ENCODE assay signal across 12 cellular contexts in the genomic region with DNA sequence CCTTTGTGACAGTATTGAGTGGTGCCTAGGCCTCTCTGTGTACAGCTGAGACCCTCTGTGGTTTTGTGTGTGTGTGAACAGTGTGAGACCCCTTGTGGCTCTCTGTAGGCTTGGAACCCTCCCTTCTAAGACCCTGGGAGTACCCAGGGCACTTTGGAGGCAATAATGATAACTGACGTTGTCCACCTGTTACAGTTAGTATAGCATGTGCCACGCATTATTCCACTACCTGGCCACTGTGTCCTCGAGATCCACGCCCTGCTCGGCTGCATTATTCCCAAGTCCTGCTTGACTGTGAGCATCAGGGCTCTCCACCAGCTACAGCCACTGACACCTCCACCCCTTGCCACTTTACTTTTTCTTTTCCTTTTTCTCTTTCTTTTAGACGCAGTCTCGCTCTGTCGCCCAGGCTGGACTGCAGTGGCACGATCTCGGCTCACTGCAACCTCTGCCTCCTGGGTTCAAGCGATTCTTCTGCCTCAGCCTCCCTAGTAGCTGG. TPM values are rescaled to one million over a fixed set of nuclear protein-coding genes. Genes with fewer than 3 reads are reported as not detected.
DNase-seq lines count a peak whose midpoint lies in the region; ATAC-seq and TF ChIP-seq lines count a peak whose summit lies in the region.
"Had no signal": no experiment of that assay in that cellular context is flagged by ENCODE, and none has a peak within 500 bp of the region (broad histone marks: within the 10 kb centered on the region; RNA-seq: fewer than 3 reads in every experiment).

No MANE protein-coding gene starts in this region.

- H3K27ac ChIP-seq in suprapubic skin, result peak overlapping the region; percentile 37

- no peak for DNase-seq in activated T-cell treated with anti-CD3 and anti-CD28 coated beads, Interleukin-2, amount 50 U/mL, for 4 hours
- DNase-seq in activated T-cell treated with anti-CD3 and anti-CD28 coated beads, Interleukin-2, amount 50 U/mL, for 48 hours, result no peak
- DNase-seq in activated CD4-positive, alpha-beta memory T cell treated with anti-CD3 and anti-CD28 coated beads for 36 hours, result no peak
- DNase-seq in immature natural killer cell, result no peak
- DNase-seq in suprapubic skin (ENCODE audit: low spot score in 2 of 2), result no peak
- DNase-seq in kidney glomerular epithelial cell (lab: John Stamatoyannopoulos, UW), result no peak
- no peak for DNase-seq in NCI-H526 treated with DMSO at 0.1 percent for 48 hours (lab: John Stamatoyannopoulos, UW)
- no peak for DNase-seq in DMS153 (lab: John Stamatoyannopoulos, UW)
- DNase-seq: aorta, heart right ventricle, NCI-H1105 treated with DMSO at 0.1 percent for 48 hours, SW 1271 had no signal

- H3K27ac Mint-ChIP-seq in activated CD4-positive, alpha-beta memory T cell treated with anti-CD3 and anti-CD28 coated beads for 36 hours, result peak overlapping the region; percentile 99
- H3K27ac Mint-ChIP-seq in immature natural killer cell, result peak overlapping the region; percentile 87 to 99 (median 94)

- no peaks in the 10 kb centered on the region for H3K9me3 ChIP-seq in suprapubic skin
- H3K9me3 ChIP-seq: heart right ventricle had no signal

- no peaks in the 10 kb centered on the region for H3K9me3 Mint-ChIP-seq in activated T-cell treated with anti-CD3 and anti-CD28 coated beads, Interleukin-2, amount 50 U/mL, for 4 hours
- H3K9me3 Mint-ChIP-seq in activated CD4-positive, alpha-beta memory T cell treated with anti-CD3 and anti-CD28 coated beads for 36 hours, result no peaks in the 10 kb centered on the region
- H3K9me3 Mint-ChIP-seq in immature natural killer cell, result no peaks in the 10 kb centered on the region

- H3K36me3 Mint-ChIP-seq in activated T-cell treated with anti-CD3 and anti-CD28 coated beads, Interleukin-2, amount 50 U/mL, for 4 hours (ENCODE audit: insufficient read depth), result peaks cover 10% of the 10 kb centered on the region
- peaks cover 56% of the 10 kb centered on the region for H3K36me3 Mint-ChIP-seq in activated CD4-positive, alpha-beta memory T cell treated with anti-CD3 and anti-CD28 coated beads for 36 hours
- peaks cover 0 to 7% (median 6%) of the 10 kb centered on the region in 3 donors for H3K36me3 Mint-ChIP-seq in immature natural killer cell

- ATAC-seq in activated T-cell treated with anti-CD3 and anti-CD28 coated beads, Interleukin-2, amount 50 U/mL, for 4 hours, result no peak
- ATAC-seq: heart right ventricle had no signal

- CTCF ChIA-PET in activated CD4-positive, alpha-beta memory T cell treated with anti-CD3 and anti-CD28 coated beads for 36 hours (lab: Charles Lee), result interaction anchor here (2.5 to 5.9 kb wide), 3 partner anchors 11 to 29 kb away, joined by 8 to 37 read pairs (median 15); no protein-coding TSS in a partner anchor

- H3K4me3 ChIP-seq in suprapubic skin, result no peak overlapping the region

- no peaks in the 10 kb centered on the region for H3K27me3 Mint-ChIP-seq in activated T-cell treated with anti-CD3 and anti-CD28 coated beads, Interleukin-2, amount 50 U/mL, for 4 hours (ENCODE audit: low read depth)
- H3K27me3 Mint-ChIP-seq in activated CD4-positive, alpha-beta memory T cell treated with anti-CD3 and anti-CD28 coated beads for 36 hours, result no peaks in the 10 kb centered on the region
- peaks cover 0 to 14% (median 2%) of the 10 kb centered on the region in 3 donors for H3K27me3 Mint-ChIP-seq in immature natural killer cell (ENCODE audit: low read depth in 3 of 3)

- H3K4me1 Mint-ChIP-seq in activated T-cell treated with anti-CD3 and anti-CD28 coated beads, Interleukin-2, amount 50 U/mL, for 4 hours (ENCODE audit: low read depth), result peaks cover 67% of the 10 kb centered on the region
- peaks cover 67% of the 10 kb centered on the region for H3K4me1 Mint-ChIP-seq in activated CD4-positive, alpha-beta memory T cell treated with anti-CD3 and anti-CD28 coated beads for 36 hours (ENCODE audit: low read depth)
- H3K4me1 Mint-ChIP-seq in immature natural killer cell, result peaks cover 57 to 59% of the 10 kb centered on the region in 2 donors

- H3K4me3 Mint-ChIP-seq in activated T-cell treated with anti-CD3 and anti-CD28 coated beads, Interleukin-2, amount 50 U/mL, for 4 hours, result peak overlapping the region; percentile 98
- H3K4me3 Mint-ChIP-seq in activated CD4-positive, alpha-beta memory T cell treated with anti-CD3 and anti-CD28 coated beads for 36 hours, result peak overlapping the region; percentile 100
- peak overlapping the region; percentile 91 to 98 (median 94) for H3K4me3 Mint-ChIP-seq in immature natural killer cell

- POLR2A ChIA-PET in activated CD4-positive, alpha-beta memory T cell treated with anti-CD3 and anti-CD28 coated beads for 36 hours (lab: Charles Lee), result interaction anchor here (1.1 to 5.4 kb wide), 5 partner anchors 10 to 26 kb away, joined by 3 to 65 read pairs (median 17); no protein-coding TSS in a partner anchor

- intact Hi-C loops in activated CD4-positive, alpha-beta memory T cell treated with anti-CD3 and anti-CD28 coated beads for 36 hours (cut with micrococcal nuclease), result loop anchor here (5.0 kb wide), 1 partner anchor 270 kb away; a partner anchor contains a TSS

- H3K36me3 ChIP-seq in suprapubic skin, result peaks cover 10% of the 10 kb centered on the region

- no peak for TF ChIP-seq CTCF in suprapubic skin (IDR thresholded peaks at IDR 0.05)

- no peaks in the 10 kb centered on the region for H3K27me3 ChIP-seq in suprapubic skin
- H3K27me3 ChIP-seq: heart right ventricle had no signal

- peaks cover 47% of the 10 kb centered on the region for H3K4me1 ChIP-seq in suprapubic skin

- WGBS in suprapubic skin, result 92% methylated on average over 11 of the region's 11 CpGs

- TF ChIP-seq POLR2A in suprapubic skin (IDR thresholded peaks at IDR 0.05), result no peak

- no peak for TF ChIP-seq EP300 in suprapubic skin (IDR thresholded peaks at IDR 0.05)

RNA-seq across cellular contexts. Expression of a gene that starts 2.0 kb away (rescaled TPM):
- 100 to 1,000 TPM; 162 to 192 (median 170) TPM for total RNA-seq in activated T-cell treated with anti-CD3 and anti-CD28 coated beads, Interleukin-2, amount 50 U/mL, for 4 hours
- total RNA-seq in activated CD4-positive, alpha-beta memory T cell treated with anti-CD3 and anti-CD28 coated beads for 36 hours, result 100 to 1,000 TPM; 204 to 223 TPM
- polyA plus RNA-seq in immature natural killer cell, result 10 to 100 TPM in 1 of 3 donors, 1 to 10 TPM in 2; 6.7 to 19.1 (median 7.8) TPM
- total RNA-seq in suprapubic skin, result 10 to 100 TPM; 16.3 to 38.7 (median 20.8) TPM

RNA-seq across cellular contexts. Expression of a gene that starts 28.2 kb away (rescaled TPM):
- total RNA-seq in activated T-cell treated with anti-CD3 and anti-CD28 coated beads, Interleukin-2, amount 50 U/mL, for 4 hours, result 1 to 10 TPM; 1.1 to 2.3 (median 1.2) TPM
- total RNA-seq in activated CD4-positive, alpha-beta memory T cell treated with anti-CD3 and anti-CD28 coated beads for 36 hours, result 1 to 10 TPM; 1.1 to 1.6 TPM
- under 1 TPM; 0.27 to 0.83 (median 0.58) TPM for polyA plus RNA-seq in immature natural killer cell
- total RNA-seq in suprapubic skin, result 1 to 10 TPM; 1.4 to 4.3 (median 2.9) TPM

RNA-seq across cellular contexts. Expression of a gene that starts 38.1 kb away (rescaled TPM):
- total RNA-seq in activated T-cell treated with anti-CD3 and anti-CD28 coated beads, Interleukin-2, amount 50 U/mL, for 4 hours, result 1 to 10 TPM; 2.4 to 2.6 (median 2.6) TPM
- total RNA-seq in activated CD4-positive, alpha-beta memory T cell treated with anti-CD3 and anti-CD28 coated beads for 36 hours, result 1 to 10 TPM; 6.4 to 6.9 TPM
- 10 to 100 TPM in 2 of 3 donors, 1 to 10 TPM in 1; 8.4 to 17.2 (median 10.6) TPM for polyA plus RNA-seq in immature natural killer cell
- 1 to 10 TPM; 2.5 to 6.5 (median 3.7) TPM for total RNA-seq in suprapubic skin

RNA-seq across cellular contexts. Expression of a gene that starts 39.4 kb away (rescaled TPM):
- total RNA-seq in activated T-cell treated with anti-CD3 and anti-CD28 coated beads, Interleukin-2, amount 50 U/mL, for 4 hours, result under 1 TPM in 2 of 3 donors, not detected in 1; 0.26 to 0.38 TPM
- total RNA-seq in activated CD4-positive, alpha-beta memory T cell treated with anti-CD3 and anti-CD28 coated beads for 36 hours, result under 1 TPM in 1 of 2 experiments, not detected in 1; 0.21 TPM
- not detected for polyA plus RNA-seq in immature natural killer cell
- total RNA-seq in suprapubic skin, result 1 to 10 TPM in 1 of 4 donors, under 1 TPM in 2, not detected in 1; 0.26 to 1.7 (median 0.56) TPM
- polyA plus RNA-seq: aorta had no signal

Comparison
In these comparisons a context has a peak if more than half of its experiments do, and no peak if none do; other contexts are left out.
1. RNA of a gene that starts 2.0 kb away (total RNA-seq): 204 to 223 TPM in activated CD4-positive, alpha-beta memory T cell treated with anti-CD3 and anti-CD28 coated beads for 36 hours and 162 to 192 TPM in activated T-cell treated with anti-CD3 and anti-CD28 coated beads, Interleukin-2, amount 50 U/mL, for 4 hours; 16.3 to 38.7 TPM in suprapubic skin; every median in the first group is over 4 times any median in the second.
2. Peak in every context shown above with its lines, with median percentiles within 50 percentile points of each other: H3K4me3 Mint-ChIP-seq.